ENCODE assay signal across 1 cellular context in the genomic region with DNA sequence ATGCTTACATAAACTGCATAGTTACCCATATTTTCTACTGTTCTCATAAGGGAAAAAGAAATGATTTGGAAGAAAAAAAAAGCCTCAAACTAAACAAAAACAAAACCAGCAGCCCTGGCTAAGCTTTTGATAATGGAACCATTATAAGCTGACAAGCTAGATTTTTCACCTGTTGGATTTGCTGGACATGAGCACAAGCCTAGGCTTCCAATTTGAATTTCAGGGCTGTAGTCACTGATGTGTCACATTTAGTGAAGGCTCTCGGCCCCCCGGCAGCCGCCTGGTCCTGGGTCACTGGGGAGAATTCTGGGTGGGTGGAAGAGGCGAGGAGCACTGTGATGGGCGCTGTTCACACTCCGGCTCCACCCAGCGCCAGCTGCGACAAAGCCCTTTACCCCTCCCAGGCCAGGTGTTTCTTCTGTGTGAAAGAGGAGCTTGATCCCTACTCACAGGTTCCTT.
TF ChIP-seq lines count a peak whose summit lies in the region.

No MANE protein-coding gene starts in this region.

TF ChIP-seq in SK-N-SH, 30 proteins besides CTCF, POLR2A, EP300 and RAD21 (continued from another document):
- TF ChIP-seq GABPA (IDR thresholded peaks at IDR 0.05; ENCODE audit: low read depth) (no peak), FOXJ3 (CRISPR knock-in tag; IDR thresholded peaks at IDR 0.05) (no peak), SMC3 (IDR thresholded peaks at IDR 0.05; ENCODE audit: low read depth, low read length) (no peak), RCOR1 (IDR thresholded peaks at IDR 0.05; ENCODE audit: low read length) (no peak), TEAD4 (IDR thresholded peaks at IDR 0.05; ENCODE audit: borderline replicate concordance, insufficient read depth) (no peak)
